16 cellular contexts compared by ENCODE assay signal in genomic region chr7:132544025-132544424, GRCh38. TPM values are rescaled to one million over a fixed set of nuclear protein-coding genes. Genes with fewer than 3 reads are reported as not detected.
DNase-seq lines count a peak whose midpoint lies in the region; ATAC-seq and TF ChIP-seq lines count a peak whose summit lies in the region.
"Had no signal": no experiment of that assay in that cellular context is flagged by ENCODE, and none has a peak within 500 bp of the region (broad histone marks: within the 10 kb centered on the region; RNA-seq: fewer than 3 reads in every experiment).

No MANE protein-coding gene starts in this region.

- ATAC-seq in activated naive CD4-positive, alpha-beta T cell treated with anti-CD3 and anti-CD28 coated beads, Interleukin-2, amount 50 U/mL, for 72 hours: peak; percentile 57 to 86
- ATAC-seq in stimulated activated naive CD8-positive, alpha-beta T cell treated with anti-CD3 and anti-CD28 coated beads, Interleukin-15, amount 100 ng/mL, for 72 hours: peak; percentile 89

- H3K27me3 Mint-ChIP-seq in activated CD4-positive, alpha-beta T cell treated with anti-CD3 and anti-CD28 coated beads, Interleukin-2, amount 10 ng/mL, durations not matched to agents 24 days and 14 days: peaks cover 2% of the 10 kb centered on the region
- H3K27me3 Mint-ChIP-seq in activated naive CD4-positive, alpha-beta T cell treated with anti-CD3 and anti-CD28 coated beads for 36 hours (ENCODE audit: low read depth): no peaks in the 10 kb centered on the region
- H3K27me3 Mint-ChIP-seq in endodermal cell (ENCODE audit: insufficient read depth): no peaks in the 10 kb centered on the region
- no peaks in the 10 kb centered on the region for H3K27me3 Mint-ChIP-seq in stimulated activated naive CD8-positive, alpha-beta T cell treated with anti-CD3 and anti-CD28 coated beads, Interleukin-15, amount 100 ng/mL, for 72 hours

- TF ChIP-seq CTCF in endodermal cell (conservative IDR thresholded peaks at IDR 0.05): no peak

- WGBS in endodermal cell (ENCODE audit: insufficient coverage in 1 of 2, insufficient read length in 1 of 2), 2 experiments: 78 to 100% methylated on average over 1 of the region's 1 CpG

- peak; percentile 63 for DNase-seq in activated CD4-positive, alpha-beta T cell treated with anti-CD3 and anti-CD28 coated beads, Interleukin-2, amount 10 ng/mL, durations not matched to agents 24 days and 14 days
- DNase-seq in activated CD4-positive, alpha-beta T cell treated with anti-CD3 and anti-CD28 coated beads, Interleukin-2, amount 50 U/mL, for 48 hours: no peak
- DNase-seq in activated naive CD4-positive, alpha-beta T cell treated with anti-CD3 and anti-CD28 coated beads, Interleukin-2, amount 50 U/mL, for 72 hours (ENCODE audit: low spot score in 2 of 2): no peak
- no peak for DNase-seq in activated naive CD4-positive, alpha-beta T cell treated with anti-CD3 and anti-CD28 coated beads for 36 hours
- no peak for DNase-seq in endodermal cell
- peak in 1 of 2 donors; percentile 51 for DNase-seq in stimulated activated naive CD8-positive, alpha-beta T cell treated with anti-CD3 and anti-CD28 coated beads, Interleukin-15, amount 100 ng/mL, for 72 hours
- DNase-seq in AML-193 (lab: John Stamatoyannopoulos, UW): no peak
- no peak for DNase-seq in pons (ENCODE audit: low spot score)
- DNase-seq: 8988T; CD4-positive, CD25-positive, alpha-beta regulatory T cell; DMS53; GF-D8; HCEC 1CT; HFFc6 had no signal

- H3K4me3 ChIP-seq in endodermal cell (ENCODE audit: low read length): peak overlapping the region; percentile 11
- H3K4me3 ChIP-seq: BLaER1 treated with 17β-estradiol and CSF1 and Interleukin-3, amounts not matched to agents 10 nM and 100 nM had no signal

- H3K27ac Mint-ChIP-seq in activated CD4-positive, alpha-beta T cell treated with anti-CD3 and anti-CD28 coated beads, Interleukin-2, amount 10 ng/mL, durations not matched to agents 24 days and 14 days: no peak overlapping the region
- peak overlapping the region in 1 of 2 donors; percentile 19 for H3K27ac Mint-ChIP-seq in activated naive CD4-positive, alpha-beta T cell treated with anti-CD3 and anti-CD28 coated beads, Interleukin-2, amount 50 U/mL, for 72 hours
- no peak overlapping the region for H3K27ac Mint-ChIP-seq in activated naive CD4-positive, alpha-beta T cell treated with anti-CD3 and anti-CD28 coated beads for 36 hours
- H3K27ac Mint-ChIP-seq in endodermal cell: peak overlapping the region; percentile 0
- no peak overlapping the region for H3K27ac Mint-ChIP-seq in stimulated activated naive CD8-positive, alpha-beta T cell treated with anti-CD3 and anti-CD28 coated beads, Interleukin-15, amount 100 ng/mL, for 72 hours
- H3K27ac Mint-ChIP-seq: CD4-positive, CD25-positive, alpha-beta regulatory T cell; HFFc6 had no signal

- H3K36me3 Mint-ChIP-seq in activated CD4-positive, alpha-beta T cell treated with anti-CD3 and anti-CD28 coated beads, Interleukin-2, amount 10 ng/mL, durations not matched to agents 24 days and 14 days (ENCODE audit: low read depth): peaks cover 19% of the 10 kb centered on the region
- peaks cover 5 to 8% of the 10 kb centered on the region in 2 donors for H3K36me3 Mint-ChIP-seq in activated naive CD4-positive, alpha-beta T cell treated with anti-CD3 and anti-CD28 coated beads, Interleukin-2, amount 50 U/mL, for 72 hours
- no peaks in the 10 kb centered on the region for H3K36me3 Mint-ChIP-seq in activated naive CD4-positive, alpha-beta T cell treated with anti-CD3 and anti-CD28 coated beads for 36 hours (ENCODE audit: low read depth)
- H3K36me3 Mint-ChIP-seq in endodermal cell (ENCODE audit: low read depth): peaks cover 2% of the 10 kb centered on the region
- H3K36me3 Mint-ChIP-seq: CD4-positive, CD25-positive, alpha-beta regulatory T cell had no signal

- peaks cover 16% of the 10 kb centered on the region for H3K4me1 Mint-ChIP-seq in activated CD4-positive, alpha-beta T cell treated with anti-CD3 and anti-CD28 coated beads, Interleukin-2, amount 10 ng/mL, durations not matched to agents 24 days and 14 days
- H3K4me1 Mint-ChIP-seq in activated naive CD4-positive, alpha-beta T cell treated with anti-CD3 and anti-CD28 coated beads for 36 hours (ENCODE audit: low read depth): no peaks in the 10 kb centered on the region
- H3K4me1 Mint-ChIP-seq in endodermal cell: peaks cover 83% of the 10 kb centered on the region
- peaks cover 22% of the 10 kb centered on the region for H3K4me1 Mint-ChIP-seq in stimulated activated naive CD8-positive, alpha-beta T cell treated with anti-CD3 and anti-CD28 coated beads, Interleukin-15, amount 100 ng/mL, for 72 hours
- H3K4me1 Mint-ChIP-seq: CD4-positive, CD25-positive, alpha-beta regulatory T cell had no signal

- no peak overlapping the region for H3K27ac ChIP-seq in endodermal cell (ENCODE audit: low read depth, low read length)
- H3K27ac ChIP-seq: BLaER1 treated with 17β-estradiol and CSF1 and Interleukin-3, amounts not matched to agents 10 nM and 100 nM; HL-60 had no signal

- no peaks in the 10 kb centered on the region for H3K36me3 ChIP-seq in endodermal cell (ENCODE audit: control insufficient read depth, insufficient read depth, low read length)
- H3K36me3 ChIP-seq: BLaER1 treated with 17β-estradiol and CSF1 and Interleukin-3, amounts not matched to agents 10 nM and 100 nM had no signal

- no peaks in the 10 kb centered on the region for H3K9me3 ChIP-seq in endodermal cell (ENCODE audit: control insufficient read depth, low read length)

- peaks cover 5% of the 10 kb centered on the region for H3K9me3 Mint-ChIP-seq in activated CD4-positive, alpha-beta T cell treated with anti-CD3 and anti-CD28 coated beads, Interleukin-2, amount 10 ng/mL, durations not matched to agents 24 days and 14 days
- H3K9me3 Mint-ChIP-seq in activated naive CD4-positive, alpha-beta T cell treated with anti-CD3 and anti-CD28 coated beads, Interleukin-2, amount 50 U/mL, for 72 hours: peaks cover 3 to 5% of the 10 kb centered on the region in 2 donors
- H3K9me3 Mint-ChIP-seq in activated naive CD4-positive, alpha-beta T cell treated with anti-CD3 and anti-CD28 coated beads for 36 hours: no peaks in the 10 kb centered on the region
- peaks cover 2% of the 10 kb centered on the region for H3K9me3 Mint-ChIP-seq in endodermal cell
- H3K9me3 Mint-ChIP-seq in stimulated activated naive CD8-positive, alpha-beta T cell treated with anti-CD3 and anti-CD28 coated beads, Interleukin-15, amount 100 ng/mL, for 72 hours: no peaks in the 10 kb centered on the region
- H3K9me3 Mint-ChIP-seq: HFFc6 had no signal

- H3K9ac ChIP-seq in endodermal cell (ENCODE audit: extremely low read depth, low read length, poor library complexity, severe bottlenecking): no peak overlapping the region
- H3K9ac ChIP-seq: BLaER1 treated with 17β-estradiol and CSF1 and Interleukin-3, amounts not matched to agents 10 nM and 100 nM had no signal

- intact Hi-C loops in activated CD4-positive, alpha-beta T cell treated with anti-CD3 and anti-CD28 coated beads, Interleukin-2, amount 10 ng/mL, durations not matched to agents 24 days and 14 days (cut with micrococcal nuclease): no loop called here
- intact Hi-C loops in activated naive CD4-positive, alpha-beta T cell treated with anti-CD3 and anti-CD28 coated beads for 36 hours (cut with micrococcal nuclease): no loop called here

- H3K27me3 ChIP-seq in endodermal cell (ENCODE audit: control insufficient read depth, insufficient read depth, low read length, poor library complexity, severe bottlenecking): no peaks in the 10 kb centered on the region
- H3K27me3 ChIP-seq: BLaER1 treated with 17β-estradiol and CSF1 and Interleukin-3, amounts not matched to agents 10 nM and 100 nM had no signal

- CTCF ChIA-PET in activated naive CD4-positive, alpha-beta T cell treated with anti-CD3 and anti-CD28 coated beads for 36 hours (lab: Charles Lee): interaction anchor here (0.6 to 1.6 kb wide), 2 partner anchors 36 to 110 kb away, joined by 6 to 7 read pairs; no protein-coding TSS in a partner anchor

- no peak overlapping the region for H3K4me3 Mint-ChIP-seq in activated CD4-positive, alpha-beta T cell treated with anti-CD3 and anti-CD28 coated beads, Interleukin-2, amount 10 ng/mL, durations not matched to agents 24 days and 14 days
- H3K4me3 Mint-ChIP-seq in activated naive CD4-positive, alpha-beta T cell treated with anti-CD3 and anti-CD28 coated beads for 36 hours: no peak overlapping the region
- no peak overlapping the region for H3K4me3 Mint-ChIP-seq in endodermal cell
- H3K4me3 Mint-ChIP-seq in stimulated activated naive CD8-positive, alpha-beta T cell treated with anti-CD3 and anti-CD28 coated beads, Interleukin-15, amount 100 ng/mL, for 72 hours: no peak overlapping the region
- H3K4me3 Mint-ChIP-seq: CD4-positive, CD25-positive, alpha-beta regulatory T cell; HFFc6 had no signal

- H3K4me1 ChIP-seq in endodermal cell (ENCODE audit: control insufficient read depth, insufficient read depth, low read length): peaks cover 32% of the 10 kb centered on the region
- H3K4me1 ChIP-seq: BLaER1 treated with 17β-estradiol and CSF1 and Interleukin-3, amounts not matched to agents 10 nM and 100 nM had no signal

RNA-seq across cellular contexts. Expression of gene PLXNA4, which starts 32.2 kb away (rescaled TPM):
- total RNA-seq in activated CD4-positive, alpha-beta T cell treated with anti-CD3 and anti-CD28 coated beads, Interleukin-2, amount 10 ng/mL, durations not matched to agents 24 days and 14 days: 0.54 and 0.70 TPM in 2 replicates
- under 1 TPM; 0.06 to 0.41 TPM for total RNA-seq in activated naive CD4-positive, alpha-beta T cell treated with anti-CD3 and anti-CD28 coated beads, Interleukin-2, amount 50 U/mL, for 72 hours
- under 1 TPM; 0.02 to 0.05 TPM for total RNA-seq in activated naive CD4-positive, alpha-beta T cell treated with anti-CD3 and anti-CD28 coated beads for 36 hours
- 10 to 100 TPM; 24.0 to 42.7 TPM for total RNA-seq in endodermal cell
- 2.4 TPM for polyA plus RNA-seq in endodermal cell (2013, experiment 1 of 2)
- 2.2 TPM for polyA plus RNA-seq in endodermal cell (2013, experiment 2 of 2)
- polyA plus RNA-seq: CD4-positive, CD25-positive, alpha-beta regulatory T cell had no signal

Comparison
In these comparisons a context has a peak if more than half of its experiments do, and no peak if none do; other contexts are left out.
1. RNA of gene PLXNA4, which starts 32.2 kb away (total RNA-seq): 24.0 to 42.7 TPM in endodermal cell; 0.54 to 0.70 TPM in activated CD4-positive, alpha-beta T cell treated with anti-CD3 and anti-CD28 coated beads, Interleukin-2, amount 10 ng/mL, durations not matched to agents 24 days and 14 days, 0.06 to 0.41 TPM in activated naive CD4-positive, alpha-beta T cell treated with anti-CD3 and anti-CD28 coated beads, Interleukin-2, amount 50 U/mL, for 72 hours and 0.02 to 0.05 TPM in activated naive CD4-positive, alpha-beta T cell treated with anti-CD3 and anti-CD28 coated beads for 36 hours; every median in the first group is over 10 times any median in the second.